In genomic region chr1:227320476-227320875, GRCh38 we compare ENCODE assay signal across 24 cellular contexts. TPM values are rescaled to one million over a fixed set of nuclear protein-coding genes. Genes with fewer than 3 reads are reported as not detected.
DNase-seq lines count a peak whose midpoint lies in the region; ATAC-seq, FAIRE-seq and TF ChIP-seq lines count a peak whose summit lies in the region.
"Had no signal": no experiment of that assay in that cellular context is flagged by ENCODE, and none has a peak within 500 bp of the region (broad histone marks: within the 10 kb centered on the region; RNA-seq: fewer than 3 reads in every experiment).

No MANE protein-coding gene starts in this region.

- FAIRE-seq in pancreas (lab: Jason Lieb, UNC) = no peak
- FAIRE-seq: frontal cortex had no signal

- H3K4me3 ChIP-seq in pancreas = no peak overlapping the region
- no peak overlapping the region for H3K4me3 ChIP-seq in tibial nerve
- H3K4me3 ChIP-seq: BLaER1 treated with 17β-estradiol and CSF1 and Interleukin-3, amounts not matched to agents 10 nM and 100 nM; coronary artery; esophagus squamous epithelium; SJCRH30; skin epidermis had no signal

- no peaks in the 10 kb centered on the region for H3K27me3 Mint-ChIP-seq in Calu3 (ENCODE audit: unreplicated experiment)

- WGBS in pancreas, 2 donors = 11 to 13% methylated on average over 4 of the region's 4 CpGs
- 58 to 61% methylated on average over 4 of the region's 4 CpGs for WGBS in tibial nerve, 2 donors

- H3K9me3 Mint-ChIP-seq in Calu3 (ENCODE audit: low read depth, unreplicated experiment) = no peaks in the 10 kb centered on the region
- H3K9me3 Mint-ChIP-seq: activated CD4-positive, alpha-beta memory T cell treated with anti-CD3 and anti-CD28 coated beads, Interleukin-2, amount 10 ng/mL, durations not matched to agents 7 days and 5 days had no signal

- H3K36me3 Mint-ChIP-seq in Calu3 (ENCODE audit: insufficient read depth, unreplicated experiment) = peaks cover 40% of the 10 kb centered on the region
- H3K36me3 Mint-ChIP-seq: IgD-negative memory B cell, immature natural killer cell had no signal

- H3K27ac ChIP-seq in pancreas = peak overlapping the region in 3 of 4 donors; percentile 14 to 51 (median 21)
- no peak overlapping the region for H3K27ac ChIP-seq in tibial nerve
- H3K27ac ChIP-seq: BLaER1 treated with 17β-estradiol and CSF1 and Interleukin-3, amounts not matched to agents 10 nM and 100 nM; coronary artery; esophagus squamous epithelium; SJCRH30; skin epidermis had no signal

- TF ChIP-seq POLR2A in tibial nerve (IDR thresholded peaks at IDR 0.05) = no peak

- peak overlapping the region; percentile 91 for H3K4me3 Mint-ChIP-seq in Calu3 (ENCODE audit: low read depth, unreplicated experiment)
- H3K4me3 Mint-ChIP-seq: activated CD4-positive, alpha-beta memory T cell treated with anti-CD3 and anti-CD28 coated beads, Interleukin-2, amount 10 ng/mL, durations not matched to agents 7 days and 5 days had no signal

- ATAC-seq in HG03175 (IDR thresholded peaks at IDR 0.05; ENCODE audit: unreplicated experiment) (peak; percentile 32), pancreas (peak in 1 of 4 donors; percentile 3)
- ATAC-seq: HCT116 had no signal

- H3K4me1 ChIP-seq in pancreas = peaks cover 16 to 28% (median 27%) of the 10 kb centered on the region in 3 donors
- peaks cover 0 to 4% (median under 1%) of the 10 kb centered on the region in 4 donors for H3K4me1 ChIP-seq in tibial nerve
- H3K4me1 ChIP-seq: Caco-2 had no signal

- H3K36me3 ChIP-seq in pancreas (no peaks in the 10 kb centered on the region), tibial nerve (no peaks in the 10 kb centered on the region)
- H3K36me3 ChIP-seq: BLaER1 treated with 17β-estradiol and CSF1 and Interleukin-3, amounts not matched to agents 10 nM and 100 nM; esophagus squamous epithelium; SJCRH30 had no signal

- H3K27me3 ChIP-seq in pancreas (no peaks in the 10 kb centered on the region), tibial nerve (no peaks in the 10 kb centered on the region)
- H3K27me3 ChIP-seq: SJCRH30 had no signal

- DNase-seq in Calu3 (peak; percentile 17), globus pallidus (ENCODE audit: low spot score) (peak; percentile 26), pancreas (peak in 1 of 6 donors; percentile 24), tibial nerve (ENCODE audit: low spot score in 2 of 2) (no peak), cerebellum (ENCODE audit: low spot score) (no peak), medulla oblongata (ENCODE audit: extremely low spot score) (no peak)
- DNase-seq: ACHN; activated CD4-positive, alpha-beta memory T cell treated with anti-CD3 and anti-CD28 coated beads, Interleukin-2, amount 10 ng/mL, durations not matched to agents 7 days and 5 days; activated CD4-positive, CD25-positive, alpha-beta regulatory T cell treated with anti-CD3 and anti-CD28 coated beads, Interleukin-2, amount 50 U/mL, for 72 hours; Caco-2; EL; esophagus squamous epithelium; immature natural killer cell; NCI-H1105 treated with DMSO at 0.1 percent for 48 hours; NCI-H2171; SJCRH30; stimulated activated CD4-positive, alpha-beta T cell treated with anti-CD3 and anti-CD28 coated beads, Interleukin-1b, Interleukin-23, amount 100 ng/mL, for 48 hours had no signal

- CTCF ChIA-PET in Calu3 (lab: Charles Lee) = interaction anchor here (0.7 to 1.4 kb wide), 4 partner anchors 9 to 177 kb away, joined by 3 to 5 read pairs (median 4); no protein-coding TSS in a partner anchor

- no peak for TF ChIP-seq EP300 in tibial nerve (IDR thresholded peaks at IDR 0.05)

- TF ChIP-seq CTCF in Calu3 (IDR thresholded peaks at IDR 0.05; ENCODE audit: unreplicated experiment) (no peak), pancreas (IDR thresholded peaks at IDR 0.05) (no peak), tibial nerve (IDR thresholded peaks at IDR 0.05) (no peak)

- intact Hi-C loops in Calu3 (cut with micrococcal nuclease; ENCODE audit: unreplicated experiment) (loop anchor here (1.0 kb wide), 1 partner anchor 109 kb away; no protein-coding TSS in a partner anchor), pancreas (cut with DNase I) (no loop called here)

- H3K4me1 Mint-ChIP-seq in Calu3 (ENCODE audit: low read depth, unreplicated experiment) = peaks cover 62% of the 10 kb centered on the region

- BruUV-seq in Calu3 (replicated peaks; lab: Mats Ljungman, UMichigan) = no TSS peak

- H3K9me3 ChIP-seq in pancreas (no peaks in the 10 kb centered on the region), tibial nerve (no peaks in the 10 kb centered on the region)
- H3K9me3 ChIP-seq: Caco-2, SJCRH30 had no signal

- H3K27ac Mint-ChIP-seq in Calu3 (ENCODE audit: unreplicated experiment) = peak overlapping the region; percentile 75
- H3K27ac Mint-ChIP-seq: activated CD4-positive, alpha-beta memory T cell treated with anti-CD3 and anti-CD28 coated beads, Interleukin-2, amount 10 ng/mL, durations not matched to agents 7 days and 5 days; IgD-negative memory B cell; immature natural killer cell had no signal

RNA-seq across cellular contexts. Expression of gene CDC42BPA, which starts 2.2 kb away (rescaled TPM):
- total RNA-seq in Calu3 (2022) = 48.6 and 49.5 TPM in 2 replicates
- 10 to 100 TPM; 11.9 to 22.5 (median 17.1) TPM for total RNA-seq in pancreas
- polyA plus RNA-seq in pancreas = 10 to 100 TPM in 1 of 2 donors, 1 to 10 TPM in 1; 5.3 to 10.3 TPM
- 10 to 100 TPM; 47.0 to 58.6 (median 54.8) TPM for total RNA-seq in tibial nerve
- total RNA-seq in cerebellum = 233 TPM
- polyA plus RNA-seq: IgD-negative memory B cell had no signal

Comparison
In these comparisons a context has a peak if more than half of its experiments do, and no peak if none do; other contexts are left out.
1. DNase-seq: peak in Calu3 (single experiment) and globus pallidus (single experiment); none in tibial nerve (0 of 2), cerebellum (single experiment) and medulla oblongata (single experiment).
2. H3K27ac ChIP-seq: peak in pancreas (3 of 4); none in tibial nerve (0 of 4).